ENCODE assay signal across 9 cellular contexts in the genomic region with DNA sequence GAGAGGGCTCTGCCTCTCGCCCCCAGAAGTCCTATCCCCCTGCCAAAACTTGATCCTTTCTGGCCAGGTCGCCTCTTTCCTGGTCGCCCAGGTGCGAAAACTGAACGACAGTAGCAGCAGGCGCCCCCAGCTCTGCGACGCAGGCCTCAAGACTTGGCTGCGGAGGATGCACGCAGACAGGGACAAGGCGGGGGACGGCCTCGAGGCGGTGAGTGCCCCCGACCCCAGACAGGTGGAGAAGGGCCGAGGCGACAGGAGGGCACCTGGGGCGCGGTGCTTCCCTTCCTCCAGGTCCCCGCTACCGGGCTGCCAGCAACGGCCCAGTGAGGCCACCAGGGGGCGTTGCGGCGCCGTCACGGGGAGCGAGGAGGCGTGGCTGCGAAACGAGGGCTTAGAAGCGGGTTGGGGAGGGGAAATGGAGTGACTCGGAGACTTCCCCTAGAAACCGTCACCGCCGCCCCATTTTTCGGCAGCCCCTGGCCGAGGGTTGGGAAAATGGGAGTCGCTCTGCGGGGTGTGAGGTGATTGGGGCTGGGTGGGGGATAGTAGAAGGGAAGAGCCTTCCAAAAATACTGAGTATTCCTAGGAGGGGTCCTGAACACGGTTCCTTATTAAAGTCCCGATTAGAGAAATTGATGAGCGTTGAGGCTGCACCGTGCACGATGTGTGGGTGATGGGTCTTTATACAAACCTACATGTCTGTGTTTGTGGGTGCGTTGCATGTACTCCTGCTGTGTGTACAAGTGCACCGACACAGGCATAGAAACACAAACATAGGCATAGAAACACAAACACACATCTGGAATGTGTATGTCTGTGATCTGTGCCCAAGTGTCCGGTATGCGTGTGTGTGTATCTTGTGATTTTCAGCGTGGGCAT. TPM values are rescaled to one million over a fixed set of nuclear protein-coding genes. Genes with fewer than 3 reads are reported as not detected.
DNase-seq lines count a peak whose midpoint lies in the region; ATAC-seq, FAIRE-seq and TF ChIP-seq lines count a peak whose summit lies in the region.
"Had no signal": no experiment of that assay in that cellular context is flagged by ENCODE, and none has a peak within 500 bp of the region (broad histone marks: within the 10 kb centered on the region; RNA-seq: fewer than 3 reads in every experiment).

No MANE protein-coding gene starts in this region.

- H3K9me3 ChIP-seq in breast epithelium (no peaks in the 10 kb centered on the region), keratinocyte (ENCODE audit: control insufficient read depth, low read depth, low read length) (no peaks in the 10 kb centered on the region)

- dilution Hi-C loops in keratinocyte (cut with MboI; ENCODE audit: extremely low pct_ligation_motif_present, low sequenced_read_pairs), result no loop called here

- no peaks in the 10 kb centered on the region for H4K20me1 ChIP-seq in keratinocyte (ENCODE audit: control insufficient read depth, extremely low read depth, insufficient read depth, low read length)

- H3K36me3 ChIP-seq in breast epithelium, result no peaks in the 10 kb centered on the region
- no peaks in the 10 kb centered on the region for H3K36me3 ChIP-seq in keratinocyte (ENCODE audit: control insufficient read depth in 2 of 2, extremely low read depth in 1 of 2, insufficient read depth in 2 of 2, low read length in 2 of 2)

- H3K27ac ChIP-seq in breast epithelium (no peak overlapping the region), keratinocyte (ENCODE audit: control insufficient read depth, insufficient read depth, low read length) (no peak overlapping the region)

- FAIRE-seq in keratinocyte (lab: Jason Lieb, UNC), result peak; percentile 39
- FAIRE-seq: A204.1 had no signal

- no peaks in the 10 kb centered on the region for H3K9me1 ChIP-seq in keratinocyte (ENCODE audit: control insufficient read depth, extremely low read depth, insufficient read depth, low read length)

- H3K9ac ChIP-seq in keratinocyte (ENCODE audit: control insufficient read depth, extremely low read depth, insufficient read depth, low read length), result peak overlapping the region; percentile 14

- peak; percentile 63 for ATAC-seq in HG03135 (IDR thresholded peaks at IDR 0.05; ENCODE audit: unreplicated experiment)

- H2AFZ ChIP-seq in keratinocyte (ENCODE audit: control insufficient read depth, low read length), result no peak overlapping the region

- peak; percentile 86 for TF ChIP-seq CTCF in WI38 (IDR thresholded peaks at IDR 0.05; ENCODE audit: low read depth, low read length)
- TF ChIP-seq CTCF in breast epithelium (IDR thresholded peaks at IDR 0.05), result peak; percentile 66 to 84 (median 72)
- peak; percentile 75 to 98 (median 96) for TF ChIP-seq CTCF in keratinocyte (optimal IDR thresholded peaks at IDR 0.05 in 1 of 3, IDR thresholded peaks at IDR 0.05 in 1 of 3, conservative IDR thresholded peaks at IDR 0.05 in 1 of 3; ENCODE audit: extremely low read depth in 1 of 3, insufficient read depth in 2 of 3, low read length in 3 of 3)

- intact Hi-C loops in breast epithelium (cut with DNase I; ENCODE audit: low total_unique reads), result loop anchor here (10.0 kb wide), 1 partner anchor 109 kb away; no protein-coding TSS in a partner anchor

- H3K27me3 ChIP-seq in breast epithelium, result peaks cover 0 to 38% of the 10 kb centered on the region in 2 donors
- H3K27me3 ChIP-seq in keratinocyte (ENCODE audit: control insufficient read depth, extremely low read depth, insufficient read depth, low read length), result peaks cover 37% of the 10 kb centered on the region

- peak overlapping the region; percentile 62 for H3K4me2 ChIP-seq in keratinocyte (ENCODE audit: control insufficient read depth, extremely low read depth, insufficient read depth, low read depth, low read length)

- H3K4me1 ChIP-seq in breast epithelium (no peaks in the 10 kb centered on the region), keratinocyte (ENCODE audit: control insufficient read depth, extremely low read depth, insufficient read depth, low read length) (no peaks in the 10 kb centered on the region)

- no peak for TF ChIP-seq POLR2A in breast epithelium (IDR thresholded peaks at IDR 0.05)

- H3K4me3 ChIP-seq in WI38 (ENCODE audit: low read depth, low read length) (peak overlapping the region; percentile 4; the same call in 1 of the 2 replicates), breast epithelium (peak overlapping the region in 2 of 3 donors; percentile 30 to 47), keratinocyte (ENCODE audit: control insufficient read depth in 2 of 3, extremely low read depth in 1 of 3, insufficient read depth in 2 of 3, low read depth in 1 of 3, low read length in 3 of 3) (no peak overlapping the region)

- no peaks in the 10 kb centered on the region for H3K79me2 ChIP-seq in keratinocyte (ENCODE audit: control insufficient read depth, insufficient read depth, low read length)

- DNase-seq in NCI-H1436 (lab: John Stamatoyannopoulos, UW) (peak; percentile 75), NCI-H1436 treated with DMSO at 0.1 percent for 48 hours (lab: John Stamatoyannopoulos, UW) (no peak), NCI-H2227 (lab: John Stamatoyannopoulos, UW; ENCODE audit: unreplicated experiment) (peak; percentile 90), breast epithelium (ENCODE audit: low spot score in 2 of 2) (peak in 1 of 2 donors; percentile 48), keratinocyte (ENCODE audit: low read depth, low spot score) (peak; percentile 9)
- DNase-seq in stimulated activated CD4-positive, alpha-beta T cell treated with anti-CD3 and anti-CD28 coated beads, Interleukin-1b, Interleukin-23, amount 100 ng/mL, for 24 hours (ENCODE audit: low read depth in 4 of 4, low spot score in 1 of 4), result peak; percentile 76 to 90 (median 86)

RNA-seq across cellular contexts. Expression of a gene that starts 44.6 kb away (rescaled TPM):
- 10 to 100 TPM in 2 of 3 donors, not detected in 1; 33.8 to 35.9 TPM for total RNA-seq in breast epithelium
- 1.0 to 1.9 TPM (median 1.2 TPM) in 3 replicates for polyA plus RNA-seq in keratinocyte
- 2.3 TPM for polyA plus RNA-seq in keratinocyte (2011; ENCODE audit: low read depth)
- polyA plus RNA-seq in keratinocyte (2011; cell fraction: cytosol; rRNA removed), result 0.53 and 0.82 TPM in 2 replicates
- 7.2 and 10.2 TPM in 2 replicates for polyA plus RNA-seq in keratinocyte (2011; cell fraction: nucleus; rRNA removed)
- polyA plus RNA-seq in keratinocyte (2012; ENCODE audit: low replicate concordance), result 1.1 and 5.5 TPM in 2 replicates
- polyA minus RNA-seq in keratinocyte, result 0.70 to 1.2 TPM in 2 of 3 replicates, not detected in the other
- polyA minus RNA-seq in keratinocyte (2011; cell fraction: cytosol; rRNA and poly(A)+ RNA removed), result 1.2 TPM
- 1.9 and 2.9 TPM in 2 replicates for polyA minus RNA-seq in keratinocyte (2011; cell fraction: nucleus; rRNA and poly(A)+ RNA removed)

Comparison
In these comparisons a context has a peak if more than half of its experiments do, and no peak if none do; other contexts are left out.
1. H3K4me3 ChIP-seq: peak in WI38 (single experiment) and breast epithelium (2 of 3); none in keratinocyte (0 of 3).
2. Peak in every context shown above with its lines, with median percentiles within 50 percentile points of each other: CTCF ChIP-seq.